19 cellular contexts compared by ENCODE assay signal in the genomic region with DNA sequence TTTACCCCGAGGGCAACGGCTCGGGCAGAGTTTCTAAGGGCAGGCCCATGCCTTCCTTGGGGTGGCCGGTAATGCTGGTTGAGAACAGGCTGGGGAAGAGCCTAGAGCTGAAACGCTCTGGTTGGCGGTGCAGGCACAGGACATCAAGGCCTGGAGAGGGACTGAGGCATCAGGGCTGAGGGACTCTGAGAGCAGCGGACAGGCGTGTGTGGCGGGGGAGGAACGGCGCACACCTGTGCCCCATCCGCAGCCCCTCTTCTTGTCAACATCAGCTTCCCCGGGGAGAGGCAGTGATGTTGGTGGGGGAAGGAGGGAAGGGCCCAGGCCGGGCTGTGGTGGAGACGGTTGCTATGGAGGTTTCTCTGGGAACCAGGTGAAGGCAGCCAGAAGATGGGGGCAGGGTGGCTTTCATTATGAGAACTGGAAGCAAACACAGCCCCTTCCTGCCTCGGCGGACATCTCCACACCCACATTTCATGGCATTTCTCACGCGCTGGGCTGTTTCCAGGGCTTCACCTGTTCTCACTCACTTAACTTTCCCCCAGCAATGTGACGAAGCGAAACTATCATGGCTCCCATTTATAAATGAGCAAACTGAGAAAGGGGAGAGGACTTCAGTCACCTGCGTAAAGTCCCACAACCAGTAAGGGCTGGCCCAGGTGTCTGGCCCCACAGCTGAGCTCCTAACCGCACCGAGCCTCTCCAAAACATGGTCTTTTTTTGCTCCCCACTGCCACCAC. TPM values are rescaled to one million over a fixed set of nuclear protein-coding genes. Genes with fewer than 3 reads are reported as not detected.
DNase-seq lines count a peak whose midpoint lies in the region; ATAC-seq and TF ChIP-seq lines count a peak whose summit lies in the region.
"Had no signal": no experiment of that assay in that cellular context is flagged by ENCODE, and none has a peak within 500 bp of the region (broad histone marks: within the 10 kb centered on the region; RNA-seq: fewer than 3 reads in every experiment).

No MANE protein-coding gene starts in this region.

- no peak for DNase-seq in activated T-cell treated with anti-CD3 and anti-CD28 coated beads, Interleukin-2, amount 50 U/mL, for 24 hours
- DNase-seq in activated T-cell treated with anti-CD3 and anti-CD28 coated beads, Interleukin-2, amount 50 U/mL, for 4 hours = no peak
- DNase-seq in NCI-H1436 treated with DMSO at 0.1 percent for 48 hours (lab: John Stamatoyannopoulos, UW) (peak; percentile 87), neural progenitor cell (ENCODE audit: low spot score) (no peak), MV-4-11 (lab: John Stamatoyannopoulos, UW) (no peak), T-helper 9 cell (no peak)
- no peak for DNase-seq in activated CD4-positive, alpha-beta memory T cell treated with anti-CD3 and anti-CD28 coated beads, Interleukin-2, amount 10 ng/mL, durations not matched to agents 7 days and 5 days
- DNase-seq: activated CD4-positive, alpha-beta T cell treated with anti-CD3 and anti-CD28 coated beads, Interleukin-2, amount 50 U/mL, for 4 hours; activated gamma-delta T cell treated with Interleukin-2 at 50 U/mL for 16 hours; Calu3; effector CD4-positive, alpha-beta T cell; foreskin fibroblast; immature natural killer cell; NCI-H510A treated with DMSO at 0.1 percent for 48 hours; small intestine had no signal

- POLR2A ChIA-PET in activated CD4-positive, alpha-beta memory T cell treated with anti-CD3 and anti-CD28 coated beads, Interleukin-2, amount 10 ng/mL, durations not matched to agents 7 days and 5 days (lab: Charles Lee) = interaction anchor here (1.0 to 4.1 kb wide), 2 partner anchors 8 to 21 kb away, joined by 3 to 27 read pairs; a partner anchor contains a TSS

- no peaks in the 10 kb centered on the region for H3K27me3 Mint-ChIP-seq in activated T-cell treated with anti-CD3 and anti-CD28 coated beads, Interleukin-2, amount 50 U/mL, for 24 hours
- no peaks in the 10 kb centered on the region for H3K27me3 Mint-ChIP-seq in activated T-cell treated with anti-CD3 and anti-CD28 coated beads, Interleukin-2, amount 50 U/mL, for 4 hours (ENCODE audit: low read depth)
- H3K27me3 Mint-ChIP-seq in activated CD4-positive, alpha-beta memory T cell treated with anti-CD3 and anti-CD28 coated beads, Interleukin-2, amount 10 ng/mL, durations not matched to agents 7 days and 5 days = no peaks in the 10 kb centered on the region
- H3K27me3 Mint-ChIP-seq in neural progenitor cell (ENCODE audit: insufficient read depth, low read depth) = peaks cover 9% of the 10 kb centered on the region

- no peak overlapping the region for H3K27ac ChIP-seq in neural progenitor cell
- H3K27ac ChIP-seq: HL-60, pancreas, suprapubic skin had no signal

- no peak overlapping the region for H2AFZ ChIP-seq in neural progenitor cell (replicated peaks)

- peaks cover 96% of the 10 kb centered on the region for H3K36me3 Mint-ChIP-seq in activated T-cell treated with anti-CD3 and anti-CD28 coated beads, Interleukin-2, amount 50 U/mL, for 24 hours (ENCODE audit: low read depth)
- peaks cover 33% of the 10 kb centered on the region for H3K36me3 Mint-ChIP-seq in activated T-cell treated with anti-CD3 and anti-CD28 coated beads, Interleukin-2, amount 50 U/mL, for 4 hours (ENCODE audit: insufficient read depth)
- peaks cover 71% of the 10 kb centered on the region for H3K36me3 Mint-ChIP-seq in activated CD4-positive, alpha-beta memory T cell treated with anti-CD3 and anti-CD28 coated beads, Interleukin-2, amount 10 ng/mL, durations not matched to agents 7 days and 5 days (ENCODE audit: low read depth)
- H3K36me3 Mint-ChIP-seq in neural progenitor cell = peaks cover 32% of the 10 kb centered on the region

- peaks cover 69% of the 10 kb centered on the region for H3K4me1 Mint-ChIP-seq in activated T-cell treated with anti-CD3 and anti-CD28 coated beads, Interleukin-2, amount 50 U/mL, for 24 hours (ENCODE audit: low read depth)
- H3K4me1 Mint-ChIP-seq in activated T-cell treated with anti-CD3 and anti-CD28 coated beads, Interleukin-2, amount 50 U/mL, for 4 hours (ENCODE audit: low read depth) = peaks cover 31% of the 10 kb centered on the region
- peaks cover 51% of the 10 kb centered on the region for H3K4me1 Mint-ChIP-seq in activated CD4-positive, alpha-beta memory T cell treated with anti-CD3 and anti-CD28 coated beads, Interleukin-2, amount 10 ng/mL, durations not matched to agents 7 days and 5 days
- peaks cover 24% of the 10 kb centered on the region for H3K4me1 Mint-ChIP-seq in neural progenitor cell

- no peak for TF ChIP-seq CTCF in neural progenitor cell (IDR thresholded peaks at IDR 0.05)

- peaks cover 15% of the 10 kb centered on the region for H3F3A ChIP-seq in neural progenitor cell (ENCODE audit: low read depth)

- H3K4me2 ChIP-seq in neural progenitor cell = no peak overlapping the region

- H4K20me1 ChIP-seq in neural progenitor cell (ENCODE audit: low read depth) = peaks cover 97% of the 10 kb centered on the region

- H3K4me3 ChIP-seq in neural progenitor cell = no peak overlapping the region
- H3K4me3 ChIP-seq: pancreas, suprapubic skin had no signal

- CTCF ChIA-PET in activated CD4-positive, alpha-beta memory T cell treated with anti-CD3 and anti-CD28 coated beads, Interleukin-2, amount 10 ng/mL, durations not matched to agents 7 days and 5 days (lab: Charles Lee) = interaction anchor here (0.5 kb wide), 1 partner anchor 21 kb away, joined by 3 read pairs; no protein-coding TSS in a partner anchor

- H3K9ac ChIP-seq in neural progenitor cell = no peak overlapping the region

- no peaks in the 10 kb centered on the region for H3K27me3 ChIP-seq in neural progenitor cell
- H3K27me3 ChIP-seq: pancreas, suprapubic skin had no signal

- H3K36me3 ChIP-seq in neural progenitor cell = no peaks in the 10 kb centered on the region

- no peaks in the 10 kb centered on the region for H3K9me3 ChIP-seq in neural progenitor cell (ENCODE audit: low read depth)
- H3K9me3 ChIP-seq: pancreas, suprapubic skin had no signal

- ATAC-seq in activated T-cell treated with anti-CD3 and anti-CD28 coated beads, Interleukin-2, amount 50 U/mL, for 4 hours = no peak
- no peak for ATAC-seq in HG03571 (IDR thresholded peaks at IDR 0.05; ENCODE audit: unreplicated experiment)

- H3K9me3 Mint-ChIP-seq in activated T-cell treated with anti-CD3 and anti-CD28 coated beads, Interleukin-2, amount 50 U/mL, for 24 hours = no peaks in the 10 kb centered on the region
- no peaks in the 10 kb centered on the region for H3K9me3 Mint-ChIP-seq in activated T-cell treated with anti-CD3 and anti-CD28 coated beads, Interleukin-2, amount 50 U/mL, for 4 hours
- H3K9me3 Mint-ChIP-seq in activated CD4-positive, alpha-beta memory T cell treated with anti-CD3 and anti-CD28 coated beads, Interleukin-2, amount 10 ng/mL, durations not matched to agents 7 days and 5 days = no peaks in the 10 kb centered on the region
- H3K9me3 Mint-ChIP-seq in neural progenitor cell = no peaks in the 10 kb centered on the region
- H3K9me3 Mint-ChIP-seq: immature natural killer cell had no signal

- peaks cover 100% of the 10 kb centered on the region for H3K79me2 ChIP-seq in neural progenitor cell (ENCODE audit: low read depth)

- no peaks in the 10 kb centered on the region for H3K4me1 ChIP-seq in neural progenitor cell
- H3K4me1 ChIP-seq: pancreas had no signal

- H3K27ac Mint-ChIP-seq in activated T-cell treated with anti-CD3 and anti-CD28 coated beads, Interleukin-2, amount 50 U/mL, for 24 hours = peak overlapping the region; percentile 78
- peak overlapping the region; percentile 52 for H3K27ac Mint-ChIP-seq in activated CD4-positive, alpha-beta memory T cell treated with anti-CD3 and anti-CD28 coated beads, Interleukin-2, amount 10 ng/mL, durations not matched to agents 7 days and 5 days
- H3K27ac Mint-ChIP-seq in neural progenitor cell = no peak overlapping the region

- H3K4me3 Mint-ChIP-seq in activated T-cell treated with anti-CD3 and anti-CD28 coated beads, Interleukin-2, amount 50 U/mL, for 24 hours = no peak overlapping the region
- H3K4me3 Mint-ChIP-seq in activated T-cell treated with anti-CD3 and anti-CD28 coated beads, Interleukin-2, amount 50 U/mL, for 4 hours = no peak overlapping the region
- no peak overlapping the region for H3K4me3 Mint-ChIP-seq in activated CD4-positive, alpha-beta memory T cell treated with anti-CD3 and anti-CD28 coated beads, Interleukin-2, amount 10 ng/mL, durations not matched to agents 7 days and 5 days
- H3K4me3 Mint-ChIP-seq in neural progenitor cell = peak overlapping the region; percentile 41
- H3K4me3 Mint-ChIP-seq: immature natural killer cell had no signal

RNA-seq across cellular contexts. Expression of a gene that starts 8.2 kb away (rescaled TPM):
- total RNA-seq in activated T-cell treated with anti-CD3 and anti-CD28 coated beads, Interleukin-2, amount 50 U/mL, for 4 hours = 10 to 100 TPM; 58.4 to 73.1 (median 60.6) TPM
- total RNA-seq in activated CD4-positive, alpha-beta memory T cell treated with anti-CD3 and anti-CD28 coated beads, Interleukin-2, amount 10 ng/mL, durations not matched to agents 7 days and 5 days = 10 to 100 TPM; 19.6 to 20.0 TPM
- 1.6 and 10.6 TPM in 2 replicates for total RNA-seq in neural progenitor cell (ENCODE audit: low replicate concordance)

RNA-seq across cellular contexts. Expression of a gene that starts 8.5 kb away (rescaled TPM):
- total RNA-seq in activated T-cell treated with anti-CD3 and anti-CD28 coated beads, Interleukin-2, amount 50 U/mL, for 4 hours = 100 to 1,000 TPM; 172 to 189 (median 184) TPM
- 100 to 1,000 TPM; 113 to 114 TPM for total RNA-seq in activated CD4-positive, alpha-beta memory T cell treated with anti-CD3 and anti-CD28 coated beads, Interleukin-2, amount 10 ng/mL, durations not matched to agents 7 days and 5 days
- total RNA-seq in neural progenitor cell (ENCODE audit: low replicate concordance) = 48.2 and 83.8 TPM in 2 replicates

RNA-seq across cellular contexts. Expression of a gene that starts 24.1 kb away (rescaled TPM):
- total RNA-seq in activated T-cell treated with anti-CD3 and anti-CD28 coated beads, Interleukin-2, amount 50 U/mL, for 4 hours = 10 to 100 TPM; 24.7 to 52.7 (median 36.4) TPM
- 10 to 100 TPM; 25.7 to 26.4 TPM for total RNA-seq in activated CD4-positive, alpha-beta memory T cell treated with anti-CD3 and anti-CD28 coated beads, Interleukin-2, amount 10 ng/mL, durations not matched to agents 7 days and 5 days
- total RNA-seq in neural progenitor cell (ENCODE audit: low replicate concordance) = 0.56 TPM in 1 of 2 replicates, not detected in the other

RNA-seq across cellular contexts. Expression of a gene that starts 40.2 kb away (rescaled TPM):
- not detected for total RNA-seq in activated T-cell treated with anti-CD3 and anti-CD28 coated beads, Interleukin-2, amount 50 U/mL, for 4 hours
- total RNA-seq in activated CD4-positive, alpha-beta memory T cell treated with anti-CD3 and anti-CD28 coated beads, Interleukin-2, amount 10 ng/mL, durations not matched to agents 7 days and 5 days = not detected
- total RNA-seq in neural progenitor cell (ENCODE audit: low replicate concordance) = not detected in 2 replicates
- total RNA-seq: Calu3 had no signal

RNA-seq across cellular contexts. Expression of a gene that starts 43.3 kb away (rescaled TPM):
- total RNA-seq in activated T-cell treated with anti-CD3 and anti-CD28 coated beads, Interleukin-2, amount 50 U/mL, for 4 hours = 10 to 100 TPM; 29.1 to 30.5 (median 29.3) TPM
- total RNA-seq in activated CD4-positive, alpha-beta memory T cell treated with anti-CD3 and anti-CD28 coated beads, Interleukin-2, amount 10 ng/mL, durations not matched to agents 7 days and 5 days = 10 to 100 TPM; 42.3 to 47.6 TPM
- total RNA-seq in neural progenitor cell (ENCODE audit: low replicate concordance) = 10.4 and 15.9 TPM in 2 replicates

Comparison
In these comparisons a context has a peak if more than half of its experiments do, and no peak if none do; other contexts are left out.
1. RNA of a gene that starts 24.1 kb away (total RNA-seq): 24.7 to 52.7 TPM in activated T-cell treated with anti-CD3 and anti-CD28 coated beads, Interleukin-2, amount 50 U/mL, for 4 hours and 25.7 to 26.4 TPM in activated CD4-positive, alpha-beta memory T cell treated with anti-CD3 and anti-CD28 coated beads, Interleukin-2, amount 10 ng/mL, durations not matched to agents 7 days and 5 days; 0.56 TPM in neural progenitor cell; every median in the first group is over 10 times any median in the second.